8 cellular contexts compared by ENCODE assay signal in the genomic region with DNA sequence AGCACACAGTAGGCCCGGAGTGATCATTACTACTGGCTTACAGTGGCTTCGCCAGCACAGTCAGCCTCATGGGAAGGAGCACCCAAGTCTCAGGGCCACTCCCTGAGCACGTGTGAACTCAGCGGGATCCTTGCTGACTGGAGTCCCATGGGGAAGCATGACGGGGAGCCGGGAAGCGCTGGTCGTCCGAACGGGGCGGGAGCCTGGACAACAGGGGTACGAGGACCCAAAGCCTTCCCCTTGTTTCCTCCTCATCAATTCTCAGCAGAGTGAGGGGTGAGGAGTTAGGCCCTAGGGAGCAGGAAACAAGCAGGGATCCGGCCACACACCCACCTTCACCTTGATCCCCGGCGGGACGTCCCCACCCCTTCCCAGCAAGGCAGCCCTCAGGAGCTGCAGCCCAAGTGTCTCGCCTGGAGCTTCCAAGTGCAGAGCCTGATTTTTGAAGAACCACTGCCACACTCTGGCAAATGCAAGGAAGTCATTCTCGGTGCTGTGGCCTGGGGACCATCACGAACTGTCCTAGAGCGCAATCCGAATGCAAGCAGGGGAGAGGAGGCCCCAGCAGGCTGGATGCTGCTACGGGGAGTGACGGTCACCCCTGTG. TPM values are rescaled to one million over a fixed set of nuclear protein-coding genes. Genes with fewer than 3 reads are reported as not detected.
A peak's percentile ranks its signal among the peaks of the same experiment; 100 is the strongest.
DNase-seq lines count a peak whose midpoint lies in the region; ATAC-seq, FAIRE-seq and TF ChIP-seq lines count a peak whose summit lies in the region.

No MANE protein-coding gene starts in this region.

- H2AFZ ChIP-seq in GM23338 = peak overlapping the region; percentile 44

- peaks cover 17% of the 10 kb centered on the region for H3K4me1 ChIP-seq in GM23338 (ENCODE audit: insufficient read depth)

- TF ChIP-seq CTCF in GM23338 (conservative IDR thresholded peaks at IDR 0.05; ENCODE audit: low read depth in 2 of 2) = peak; percentile 2 to 93; a peak in 3 of 4 replicates

- peak overlapping the region; percentile 76 for H3K4me2 ChIP-seq in GM23338

- no peaks in the 10 kb centered on the region for H3K9me2 ChIP-seq in GM23338 (ENCODE audit: insufficient read depth)

- no peaks in the 10 kb centered on the region for H3K36me3 Mint-ChIP-seq in GM23338 (ENCODE audit: low read depth)
- no peaks in the 10 kb centered on the region for H3K36me3 Mint-ChIP-seq in activated T-helper 1 cell treated with anti-CD3 and anti-CD28 coated beads, Interleukin-12 subunit alpha, Interleukin-12 subunit beta, Interleukin-2, Interleukin-4 antibody, amounts not matched to agents 30 ng/mL and 10 ng/mL and 1 ng/mL, durations not matched to agents 14 hours and 24 hours and 36 hours (ENCODE audit: low read depth)

- no peaks in the 10 kb centered on the region for H3K79me2 ChIP-seq in GM23338 (replicated peaks; ENCODE audit: insufficient read depth)

- no peak overlapping the region for H3K27ac ChIP-seq in GM23338 (ENCODE audit: low read depth)

- peaks cover 9% of the 10 kb centered on the region for H3K27me3 Mint-ChIP-seq in GM23338 (ENCODE audit: insufficient read depth, low read depth, poor library complexity)
- H3K27me3 Mint-ChIP-seq in activated T-helper 1 cell treated with anti-CD3 and anti-CD28 coated beads, Interleukin-12 subunit alpha, Interleukin-12 subunit beta, Interleukin-2, Interleukin-4 antibody, amounts not matched to agents 30 ng/mL and 10 ng/mL and 1 ng/mL, durations not matched to agents 14 hours and 24 hours and 36 hours (ENCODE audit: insufficient read depth) = no peaks in the 10 kb centered on the region

- peak overlapping the region; percentile 60 for H3K4me3 Mint-ChIP-seq in GM23338
- no peak overlapping the region for H3K4me3 Mint-ChIP-seq in activated T-helper 1 cell treated with anti-CD3 and anti-CD28 coated beads, Interleukin-12 subunit alpha, Interleukin-12 subunit beta, Interleukin-2, Interleukin-4 antibody, amounts not matched to agents 30 ng/mL and 10 ng/mL and 1 ng/mL, durations not matched to agents 14 hours and 24 hours and 36 hours

- intact Hi-C loops in left ventricle myocardium superior (cut with micrococcal nuclease) = loop anchor here (5.0 kb wide), 1 partner anchor 606 kb away; no protein-coding TSS in a partner anchor
- intact Hi-C loops in posterior vena cava (cut with DNase I) = loop anchor here in 1 of 2 donors (5.0 kb wide), 1 partner anchor 596 kb away; no protein-coding TSS in a partner anchor
- intact Hi-C loops in activated T-helper 1 cell treated with anti-CD3 and anti-CD28 coated beads, Interleukin-12 subunit alpha, Interleukin-12 subunit beta, Interleukin-2, Interleukin-4 antibody, amounts not matched to agents 30 ng/mL and 10 ng/mL and 1 ng/mL, durations not matched to agents 14 hours and 24 hours and 36 hours (cut with micrococcal nuclease) = loop anchor here (1.0 kb wide), 1 partner anchor 11 kb away; no protein-coding TSS in a partner anchor

- H3K27me3 ChIP-seq in GM23338 (ENCODE audit: insufficient read depth) = no peaks in the 10 kb centered on the region

- peak; percentile 87 for FAIRE-seq in TTC549 (lab: Jason Lieb, UNC)

- ATAC-seq in GM23338 = peak; percentile 81
- peak; percentile 89 for ATAC-seq in left ventricle myocardium superior
- ATAC-seq in GM18517 (IDR thresholded peaks at IDR 0.05; ENCODE audit: unreplicated experiment) = no peak

- H3K36me3 ChIP-seq in GM23338 (ENCODE audit: insufficient read depth) = no peaks in the 10 kb centered on the region

- H3F3A ChIP-seq in GM23338 (replicated peaks; ENCODE audit: low read depth) = peaks cover 13% of the 10 kb centered on the region; the same call in 1 of the 2 replicates

- H3K4me3 ChIP-seq in GM23338 = peak overlapping the region; percentile 48

- no peaks in the 10 kb centered on the region; the same call in 2 of the 3 replicates for H3K9me3 Mint-ChIP-seq in GM23338
- H3K9me3 Mint-ChIP-seq in activated T-helper 1 cell treated with anti-CD3 and anti-CD28 coated beads, Interleukin-12 subunit alpha, Interleukin-12 subunit beta, Interleukin-2, Interleukin-4 antibody, amounts not matched to agents 30 ng/mL and 10 ng/mL and 1 ng/mL, durations not matched to agents 14 hours and 24 hours and 36 hours = no peaks in the 10 kb centered on the region

- H3K27ac Mint-ChIP-seq in GM23338 = no peak overlapping the region
- H3K27ac Mint-ChIP-seq in activated T-helper 1 cell treated with anti-CD3 and anti-CD28 coated beads, Interleukin-12 subunit alpha, Interleukin-12 subunit beta, Interleukin-2, Interleukin-4 antibody, amounts not matched to agents 30 ng/mL and 10 ng/mL and 1 ng/mL, durations not matched to agents 14 hours and 24 hours and 36 hours = no peak overlapping the region

- H3K4me1 Mint-ChIP-seq in GM23338 = peaks cover 31% of the 10 kb centered on the region
- peaks cover 13% of the 10 kb centered on the region for H3K4me1 Mint-ChIP-seq in activated T-helper 1 cell treated with anti-CD3 and anti-CD28 coated beads, Interleukin-12 subunit alpha, Interleukin-12 subunit beta, Interleukin-2, Interleukin-4 antibody, amounts not matched to agents 30 ng/mL and 10 ng/mL and 1 ng/mL, durations not matched to agents 14 hours and 24 hours and 36 hours (ENCODE audit: low read depth)

- DNase-seq in AG08396 (ENCODE audit: low spot score) (peak; percentile 58), GM23338 (ENCODE audit: low spot score) (peak; percentile 85), left ventricle myocardium superior (peak; percentile 58), posterior vena cava (ENCODE audit: low spot score) (peak; percentile 85), kidney glomerular epithelial cell (lab: John Stamatoyannopoulos, UW) (no peak)
- DNase-seq in activated T-helper 1 cell treated with anti-CD3 and anti-CD28 coated beads, Interleukin-12 subunit alpha, Interleukin-12 subunit beta, Interleukin-2, Interleukin-4 antibody, amounts not matched to agents 30 ng/mL and 10 ng/mL and 1 ng/mL, durations not matched to agents 14 hours and 24 hours and 36 hours (ENCODE audit: low spot score) = no peak

- no peaks in the 10 kb centered on the region for H4K20me1 ChIP-seq in GM23338 (replicated peaks; ENCODE audit: insufficient read depth)

TF ChIP-seq in GM23338, 12 proteins besides CTCF, POLR2A, EP300 and RAD21 (continues in another document):
- TF ChIP-seq, protein P1, sequence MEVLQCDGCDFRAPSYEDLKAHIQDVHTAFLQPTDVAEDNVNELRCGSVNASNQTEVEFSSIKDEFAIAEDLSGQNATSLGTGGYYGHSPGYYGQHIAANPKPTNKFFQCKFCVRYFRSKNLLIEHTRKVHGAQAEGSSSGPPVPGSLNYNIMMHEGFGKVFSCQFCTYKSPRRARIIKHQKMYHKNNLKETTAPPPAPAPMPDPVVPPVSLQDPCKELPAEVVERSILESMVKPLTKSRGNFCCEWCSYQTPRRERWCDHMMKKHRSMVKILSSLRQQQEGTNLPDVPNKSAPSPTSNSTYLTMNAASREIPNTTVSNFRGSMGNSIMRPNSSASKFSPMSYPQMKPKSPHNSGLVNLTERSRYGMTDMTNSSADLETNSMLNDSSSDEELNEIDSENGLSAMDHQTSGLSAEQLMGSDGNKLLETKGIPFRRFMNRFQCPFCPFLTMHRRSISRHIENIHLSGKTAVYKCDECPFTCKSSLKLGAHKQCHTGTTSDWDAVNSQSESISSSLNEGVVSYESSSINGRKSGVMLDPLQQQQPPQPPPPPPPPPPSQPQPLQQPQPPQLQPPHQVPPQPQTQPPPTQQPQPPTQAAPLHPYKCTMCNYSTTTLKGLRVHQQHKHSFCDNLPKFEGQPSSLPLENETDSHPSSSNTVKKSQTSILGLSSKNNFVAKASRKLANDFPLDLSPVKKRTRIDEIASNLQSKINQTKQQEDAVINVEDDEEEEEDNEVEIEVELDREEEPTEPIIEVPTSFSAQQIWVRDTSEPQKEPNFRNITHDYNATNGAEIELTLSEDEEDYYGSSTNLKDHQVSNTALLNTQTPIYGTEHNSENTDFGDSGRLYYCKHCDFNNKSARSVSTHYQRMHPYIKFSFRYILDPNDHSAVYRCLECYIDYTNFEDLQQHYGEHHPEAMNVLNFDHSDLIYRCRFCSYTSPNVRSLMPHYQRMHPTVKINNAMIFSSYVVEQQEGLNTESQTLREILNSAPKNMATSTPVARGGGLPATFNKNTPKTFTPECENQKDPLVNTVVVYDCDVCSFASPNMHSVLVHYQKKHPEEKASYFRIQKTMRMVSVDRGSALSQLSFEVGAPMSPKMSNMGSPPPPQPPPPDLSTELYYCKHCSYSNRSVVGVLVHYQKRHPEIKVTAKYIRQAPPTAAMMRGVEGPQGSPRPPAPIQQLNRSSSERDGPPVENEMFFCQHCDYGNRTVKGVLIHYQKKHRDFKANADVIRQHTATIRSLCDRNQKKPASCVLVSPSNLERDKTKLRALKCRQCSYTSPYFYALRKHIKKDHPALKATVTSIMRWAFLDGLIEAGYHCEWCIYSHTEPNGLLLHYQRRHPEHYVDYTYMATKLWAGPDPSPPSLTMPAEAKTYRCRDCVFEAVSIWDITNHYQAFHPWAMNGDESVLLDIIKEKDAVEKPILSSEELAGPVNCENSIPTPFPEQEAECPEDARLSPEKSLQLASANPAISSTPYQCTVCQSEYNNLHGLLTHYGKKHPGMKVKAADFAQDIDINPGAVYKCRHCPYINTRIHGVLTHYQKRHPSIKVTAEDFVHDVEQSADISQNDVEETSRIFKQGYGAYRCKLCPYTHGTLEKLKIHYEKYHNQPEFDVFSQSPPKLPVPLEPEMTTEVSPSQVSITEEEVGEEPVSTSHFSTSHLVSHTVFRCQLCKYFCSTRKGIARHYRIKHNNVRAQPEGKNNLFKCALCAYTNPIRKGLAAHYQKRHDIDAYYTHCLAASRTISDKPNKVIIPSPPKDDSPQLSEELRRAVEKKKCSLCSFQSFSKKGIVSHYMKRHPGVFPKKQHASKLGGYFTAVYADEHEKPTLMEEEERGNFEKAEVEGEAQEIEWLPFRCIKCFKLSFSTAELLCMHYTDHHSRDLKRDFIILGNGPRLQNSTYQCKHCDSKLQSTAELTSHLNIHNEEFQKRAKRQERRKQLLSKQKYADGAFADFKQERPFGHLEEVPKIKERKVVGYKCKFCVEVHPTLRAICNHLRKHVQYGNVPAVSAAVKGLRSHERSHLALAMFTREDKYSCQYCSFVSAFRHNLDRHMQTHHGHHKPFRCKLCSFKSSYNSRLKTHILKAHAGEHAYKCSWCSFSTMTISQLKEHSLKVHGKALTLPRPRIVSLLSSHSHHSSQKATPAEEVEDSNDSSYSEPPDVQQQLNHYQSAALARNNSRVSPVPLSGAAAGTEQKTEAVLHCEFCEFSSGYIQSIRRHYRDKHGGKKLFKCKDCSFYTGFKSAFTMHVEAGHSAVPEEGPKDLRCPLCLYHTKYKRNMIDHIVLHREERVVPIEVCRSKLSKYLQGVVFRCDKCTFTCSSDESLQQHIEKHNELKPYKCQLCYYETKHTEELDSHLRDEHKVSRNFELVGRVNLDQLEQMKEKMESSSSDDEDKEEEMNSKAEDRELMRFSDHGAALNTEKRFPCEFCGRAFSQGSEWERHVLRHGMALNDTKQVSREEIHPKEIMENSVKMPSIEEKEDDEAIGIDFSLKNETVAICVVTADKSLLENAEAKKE (CRISPR knock-in tag; IDR thresholded peaks at IDR 0.05) = no peak

RNA-seq across cellular contexts. Expression of a gene that starts 35.5 kb away (rescaled TPM):
- 138 and 159 TPM in 2 replicates for total RNA-seq in GM23338 (2014; rRNA removed; shearing (Covaris generic))
- 116 and 138 TPM in 2 replicates for polyA plus RNA-seq in GM23338 (2016; fragmentation: Nextera tagmentation; extraction: Ambion mirVana)
- 95.8 TPM for total RNA-seq in left ventricle myocardium superior
- 10 to 100 TPM; 75.4 to 86.2 TPM for total RNA-seq in posterior vena cava
- total RNA-seq in activated T-helper 1 cell treated with anti-CD3 and anti-CD28 coated beads, Interleukin-12 subunit alpha, Interleukin-12 subunit beta, Interleukin-2, Interleukin-4 antibody, amounts not matched to agents 30 ng/mL and 10 ng/mL and 1 ng/mL, durations not matched to agents 14 hours and 24 hours and 36 hours = 112 and 137 TPM in 2 replicates

Comparison
In these comparisons a context has a peak if more than half of its experiments do, and no peak if none do; other contexts are left out.
1. DNase-seq: peak in AG08396 (single experiment), GM23338 (single experiment), left ventricle myocardium superior (single experiment) and posterior vena cava (single experiment); none in kidney glomerular epithelial cell (single experiment) and activated T-helper 1 cell treated with anti-CD3 and anti-CD28 coated beads, Interleukin-12 subunit alpha, Interleukin-12 subunit beta, Interleukin-2, Interleukin-4 antibody, amounts not matched to agents 30 ng/mL and 10 ng/mL and 1 ng/mL, durations not matched to agents 14 hours and 24 hours and 36 hours (single experiment).